ENCODE assay signal across 9 cellular contexts in genomic region chr16:67555795-67556212, GRCh38. TPM values are rescaled to one million over a fixed set of nuclear protein-coding genes. Genes with fewer than 3 reads are reported as not detected.
A peak's percentile ranks its signal among the peaks of the same experiment; 100 is the strongest.
DNase-seq lines count a peak whose midpoint lies in the region; ATAC-seq, FAIRE-seq and TF ChIP-seq lines count a peak whose summit lies in the region.
"Had no signal": no experiment of that assay in that cellular context is flagged by ENCODE, and none has a peak within 500 bp of the region (broad histone marks: within the 10 kb centered on the region; RNA-seq: fewer than 3 reads in every experiment).

No MANE protein-coding gene starts in this region.

- no peaks in the 10 kb centered on the region for H3K9me3 Mint-ChIP-seq in activated naive CD8-positive, alpha-beta T cell (ENCODE audit: low read depth)
- H3K9me3 Mint-ChIP-seq in naive thymus-derived CD8-positive, alpha-beta T cell = no peaks in the 10 kb centered on the region

- H3K79me2 ChIP-seq in DOHH2 (ENCODE audit: control insufficient read depth, low read length) = peaks cover 98% of the 10 kb centered on the region

- peaks cover 57% of the 10 kb centered on the region for H3K36me3 ChIP-seq in DOHH2 (ENCODE audit: control insufficient read depth, low read length)
- peaks cover 5% of the 10 kb centered on the region; the same call in 1 of the 2 replicates for H3K36me3 ChIP-seq in KOPT-K1 (ENCODE audit: insufficient read depth, low read length)

- peak in 3 of 10 donors; percentile 29 to 49 (median 47) for DNase-seq in naive thymus-derived CD8-positive, alpha-beta T cell
- no peak for DNase-seq in D721Med (ENCODE audit: insufficient read length, low spot score)
- DNase-seq: glutamatergic neuron had no signal

- POLR2A ChIA-PET in naive thymus-derived CD8-positive, alpha-beta T cell (lab: Charles Lee) = interaction anchor here (0.9 to 16.1 kb wide), 7 partner anchors 13 to 291 kb away, joined by 3 to 485 read pairs (median 4); partner anchors contain the start of genes ACD, C16orf86, CARMIL2 and NUTF2

- peak overlapping the region; percentile 80 for H3K4me3 Mint-ChIP-seq in activated naive CD8-positive, alpha-beta T cell
- peak overlapping the region; percentile 7 to 85 (median 77) for H3K4me3 Mint-ChIP-seq in naive thymus-derived CD8-positive, alpha-beta T cell

- H3K4me2 ChIP-seq in DOHH2 (ENCODE audit: low read length) = peak overlapping the region; percentile 50

- H3K9me2 ChIP-seq in DOHH2 (replicated peaks; ENCODE audit: control insufficient read depth, low read length) = no peaks in the 10 kb centered on the region

- peak overlapping the region; percentile 98 for H3K27ac Mint-ChIP-seq in activated naive CD8-positive, alpha-beta T cell
- peak overlapping the region; percentile 79 to 100 (median 94) for H3K27ac Mint-ChIP-seq in naive thymus-derived CD8-positive, alpha-beta T cell

- peak overlapping the region; percentile 83 for H3K27ac ChIP-seq in DOHH2 (ENCODE audit: low read depth, low read length)
- H3K27ac ChIP-seq in KOPT-K1 (ENCODE audit: low read depth, low read length, poor library complexity, severe bottlenecking) = peak overlapping the region; percentile 81

- H3K36me3 Mint-ChIP-seq in activated naive CD8-positive, alpha-beta T cell = peaks cover 2% of the 10 kb centered on the region
- H3K36me3 Mint-ChIP-seq in naive thymus-derived CD8-positive, alpha-beta T cell = peaks cover 0 to 6% (median 0%) of the 10 kb centered on the region in 3 donors

- H3F3A ChIP-seq in DOHH2 (ENCODE audit: control insufficient read depth, insufficient read depth) = peaks cover 26% of the 10 kb centered on the region

- no peaks in the 10 kb centered on the region for H3K27me3 ChIP-seq in DOHH2 (ENCODE audit: control insufficient read depth, low read length)

- TF ChIP-seq CTCF in DOHH2 (IDR thresholded peaks at IDR 0.05; ENCODE audit: low read depth, low read length, poor library complexity, severe bottlenecking) (no peak), D721Med (IDR thresholded peaks at IDR 0.05; ENCODE audit: insufficient read depth, missing control alignments) (no peak)

- peaks cover 99% of the 10 kb centered on the region for H3K4me1 ChIP-seq in DOHH2 (ENCODE audit: control insufficient read depth, low read length)

- H3K4me3 ChIP-seq in DOHH2 (ENCODE audit: low read length) = peak overlapping the region; percentile 37

- peak; percentile 85 to 87 for ATAC-seq in naive thymus-derived CD8-positive, alpha-beta T cell
- ATAC-seq in HG03342 (IDR thresholded peaks at IDR 0.05; ENCODE audit: unreplicated experiment) = no peak
- no peak for ATAC-seq in GM21576 (IDR thresholded peaks at IDR 0.05; ENCODE audit: unreplicated experiment)
- no peak for ATAC-seq in GM21723 (IDR thresholded peaks at IDR 0.05; ENCODE audit: unreplicated experiment)

- H3K9me3 ChIP-seq in DOHH2 (ENCODE audit: control insufficient read depth, insufficient read depth, low read length) = no peaks in the 10 kb centered on the region
- no peaks in the 10 kb centered on the region for H3K9me3 ChIP-seq in KOPT-K1 (ENCODE audit: insufficient read depth, low read length, poor library complexity, severe bottlenecking)

- no peaks in the 10 kb centered on the region for H4K20me1 ChIP-seq in DOHH2 (ENCODE audit: control insufficient read depth, insufficient read depth, low read depth, low read length)

- peaks cover 47% of the 10 kb centered on the region for H3K4me1 Mint-ChIP-seq in activated naive CD8-positive, alpha-beta T cell (ENCODE audit: low read depth)
- H3K4me1 Mint-ChIP-seq in naive thymus-derived CD8-positive, alpha-beta T cell = peaks cover 23 to 72% (median 49%) of the 10 kb centered on the region in 4 donors

- H3K27me3 Mint-ChIP-seq in activated naive CD8-positive, alpha-beta T cell = no peaks in the 10 kb centered on the region
- no peaks in the 10 kb centered on the region for H3K27me3 Mint-ChIP-seq in naive thymus-derived CD8-positive, alpha-beta T cell

- FAIRE-seq in D721Med (lab: Jason Lieb, UNC) = no peak

RNA-seq across cellular contexts. Expression of gene CTCF, which starts 6.5 kb away (rescaled TPM):
- total RNA-seq in naive thymus-derived CD8-positive, alpha-beta T cell = 10 to 100 TPM; 67.5 to 67.6 TPM
- polyA plus RNA-seq in naive thymus-derived CD8-positive, alpha-beta T cell = 10 to 100 TPM; 37.1 to 61.1 (median 51.9) TPM

RNA-seq across cellular contexts. Expression of gene RIPOR1, which starts 27.2 kb away (rescaled TPM):
- total RNA-seq in naive thymus-derived CD8-positive, alpha-beta T cell = 10 to 100 TPM; 50.1 to 57.2 TPM
- polyA plus RNA-seq in naive thymus-derived CD8-positive, alpha-beta T cell = 1 to 10 TPM; 1.5 to 3.0 (median 2.3) TPM

Comparison
In these comparisons a context has a peak if more than half of its experiments do, and no peak if none do; other contexts are left out.
1. ATAC-seq: peak in naive thymus-derived CD8-positive, alpha-beta T cell (2 of 2); none in HG03342 (single experiment), GM21576 (single experiment) and GM21723 (single experiment).